In genomic region chr11:11672764-11673163, GRCh38 we compare ENCODE assay signal across 20 cellular contexts. TPM values are rescaled to one million over a fixed set of nuclear protein-coding genes. Genes with fewer than 3 reads are reported as not detected.
"Had no signal": no experiment of that assay in that cellular context is flagged by ENCODE, and none has a peak within 500 bp of the region (broad histone marks: within the 10 kb centered on the region; RNA-seq: fewer than 3 reads in every experiment).

No MANE protein-coding gene starts in this region.

- H3K4me3 ChIP-seq: coronary artery, mucosa of descending colon, right atrium auricular region, sigmoid colon, skin epidermis, thoracic aorta, uterus had no signal

- H3K27me3 ChIP-seq: right atrium auricular region, sigmoid colon, uterus had no signal

- H3K9me3 ChIP-seq: mucosa of descending colon, neutrophil, right atrium auricular region, sigmoid colon, thoracic aorta, uterus had no signal

- H3K36me3 ChIP-seq: neutrophil, right atrium auricular region, sigmoid colon, thoracic aorta, uterus had no signal

- H3K4me1 ChIP-seq: right atrium auricular region, uterus had no signal

- ATAC-seq: left lobe of liver; mucosa of descending colon; naive thymus-derived CD8-positive, alpha-beta T cell; stimulated activated naive B cell treated with anti-CD40 and anti-IgM and Interleukin-4, amounts not matched to agents 10 μg/mL and 1 μg/mL and 100 μg/mL, for 72 hours; stimulated activated naive CD8-positive, alpha-beta T cell treated with anti-CD3 and anti-CD28 coated beads, Interleukin-15, amount 100 ng/mL, for 72 hours had no signal

- H3K27ac ChIP-seq: coronary artery, neutrophil, right atrium auricular region, sigmoid colon, skin epidermis, thoracic aorta, uterus had no signal

- DNase-seq: effector CD4-positive, alpha-beta T cell; endodermal cell; erythroblast; kidney glomerular epithelial cell; mammary epithelial cell; mucosa of descending colon; naive thymus-derived CD8-positive, alpha-beta T cell; posterior cingulate gyrus; sigmoid colon; stimulated activated CD4-positive, alpha-beta T cell treated with anti-CD3 and anti-CD28 coated beads, Interleukin-2, amount 100 ng/mL, for 24 hours; stimulated activated CD4-positive, alpha-beta T cell treated with anti-CD3 and anti-CD28 coated beads, Interleukin-4, amount 100 ng/mL, for 4 hours; stimulated activated naive B cell treated with anti-CD40 and anti-IgM and Interleukin-4, amounts not matched to agents 10 μg/mL and 1 μg/mL and 100 μg/mL, for 72 hours; stimulated activated naive CD8-positive, alpha-beta T cell treated with anti-CD3 and anti-CD28 coated beads, Interleukin-15, amount 100 ng/mL, for 72 hours; uterus had no signal

RNA-seq across cellular contexts. Expression of gene GALNT18, which starts 51.0 kb away (rescaled TPM):
- total RNA-seq: naive thymus-derived CD8-positive, alpha-beta T cell had no signal
- polyA plus RNA-seq: naive thymus-derived CD8-positive, alpha-beta T cell had no signal
